35 cellular contexts compared by ENCODE assay signal in the genomic region with DNA sequence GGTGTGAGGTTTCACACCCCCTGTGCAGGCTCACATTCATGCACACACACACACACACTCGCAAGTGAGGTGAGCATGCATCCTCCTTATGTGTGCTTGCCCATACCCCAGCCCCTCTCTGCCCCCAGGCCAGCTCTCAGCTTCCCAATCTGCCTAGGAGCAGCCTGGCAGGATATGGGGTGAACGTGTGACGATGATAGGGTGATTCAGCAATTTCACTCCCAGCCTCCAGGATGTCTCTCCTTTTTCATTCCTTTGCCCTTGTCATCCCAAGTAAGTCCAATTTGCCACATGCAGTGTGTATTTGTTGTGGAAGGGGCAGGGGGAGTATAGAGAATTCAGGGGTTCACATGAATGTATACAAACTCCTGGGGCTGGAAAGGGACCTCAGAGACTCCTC.
"Had no signal": no experiment of that assay in that cellular context is flagged by ENCODE, and none has a peak within 500 bp of the region (broad histone marks: within the 10 kb centered on the region; RNA-seq: fewer than 3 reads in every experiment).

No MANE protein-coding gene starts in this region.

- ATAC-seq: activated CD4-positive, alpha-beta T cell treated with anti-CD3 and anti-CD28 coated beads for 36 hours; activated CD8-positive, alpha-beta memory T cell treated with anti-CD3 and anti-CD28 coated beads, Interleukin-2, amount 10 ng/mL, durations not matched to agents 7 days and 5 days; activated CD8-positive, alpha-beta T cell treated with anti-CD3 and anti-CD28 coated beads, Interleukin-2, amount 10 ng/mL, durations not matched to agents 7 days and 5 days; activated naive CD8-positive, alpha-beta T cell treated with anti-CD3 and anti-CD28 coated beads, Interleukin-2, amount 50 U/mL, for 24 hours; body of pancreas had no signal

- H3K27ac ChIP-seq: ascending aorta, body of pancreas, brain microvascular endothelial cell, breast epithelium, VCaP had no signal

- H3K4me1 Mint-ChIP-seq: activated B cell treated with CpG ODN at 0.5 μM for 24 hours; activated CD4-positive, alpha-beta memory T cell treated with anti-CD3 and anti-CD28 coated beads, Interleukin-2, amount 10 ng/mL, durations not matched to agents 7 days and 5 days; activated CD4-positive, alpha-beta T cell treated with anti-CD3 and anti-CD28 coated beads for 36 hours; activated CD4-positive, alpha-beta T cell treated with anti-CD3 and anti-CD28 coated beads, Interleukin-2, amount 10 ng/mL, durations not matched to agents 7 days and 5 days; activated CD8-positive, alpha-beta memory T cell treated with anti-CD3 and anti-CD28 coated beads, Interleukin-2, amount 10 ng/mL, durations not matched to agents 7 days and 5 days; activated naive CD4-positive, alpha-beta T cell treated with anti-CD3 and anti-CD28 coated beads, Interleukin-2, amount 10 ng/mL, durations not matched to agents 7 days and 5 days; activated naive CD4-positive, alpha-beta T cell treated with anti-CD3 and anti-CD28 coated beads, Interleukin-2, amount 50 U/mL, for 24 hours; activated naive CD8-positive, alpha-beta T cell treated with anti-CD3 and anti-CD28 coated beads, Interleukin-2, amount 10 ng/mL, durations not matched to agents 7 days and 5 days; activated naive CD8-positive, alpha-beta T cell treated with anti-CD3 and anti-CD28 coated beads, Interleukin-2, amount 50 U/mL, for 24 hours had no signal

- H3K27me3 Mint-ChIP-seq: activated B cell treated with CpG ODN at 0.5 μM for 24 hours; activated CD4-positive, alpha-beta memory T cell treated with anti-CD3 and anti-CD28 coated beads, Interleukin-2, amount 10 ng/mL, durations not matched to agents 7 days and 5 days; activated CD4-positive, alpha-beta T cell treated with anti-CD3 and anti-CD28 coated beads, Interleukin-2, amount 10 ng/mL, durations not matched to agents 7 days and 5 days; activated CD8-positive, alpha-beta memory T cell treated with anti-CD3 and anti-CD28 coated beads, Interleukin-2, amount 10 ng/mL, durations not matched to agents 7 days and 5 days; activated naive CD4-positive, alpha-beta T cell treated with anti-CD3 and anti-CD28 coated beads, Interleukin-2, amount 10 ng/mL, durations not matched to agents 7 days and 5 days; activated naive CD4-positive, alpha-beta T cell treated with anti-CD3 and anti-CD28 coated beads, Interleukin-2, amount 50 U/mL, for 24 hours; activated naive CD8-positive, alpha-beta T cell treated with anti-CD3 and anti-CD28 coated beads, Interleukin-2, amount 10 ng/mL, durations not matched to agents 7 days and 5 days had no signal

- H3K36me3 Mint-ChIP-seq: activated CD8-positive, alpha-beta memory T cell treated with anti-CD3 and anti-CD28 coated beads, Interleukin-2, amount 10 ng/mL, durations not matched to agents 7 days and 5 days; activated naive CD4-positive, alpha-beta T cell treated with anti-CD3 and anti-CD28 coated beads, Interleukin-2, amount 10 ng/mL, durations not matched to agents 7 days and 5 days; activated naive CD4-positive, alpha-beta T cell treated with anti-CD3 and anti-CD28 coated beads, Interleukin-2, amount 50 U/mL, for 24 hours; activated naive CD8-positive, alpha-beta T cell; activated naive CD8-positive, alpha-beta T cell treated with anti-CD3 and anti-CD28 coated beads, Interleukin-2, amount 10 ng/mL, durations not matched to agents 7 days and 5 days had no signal

- H3K36me3 ChIP-seq: ascending aorta, brain microvascular endothelial cell, breast epithelium had no signal

- H3K27ac Mint-ChIP-seq: activated B cell treated with CpG ODN at 0.5 μM for 24 hours; activated CD4-positive, alpha-beta memory T cell treated with anti-CD3 and anti-CD28 coated beads, Interleukin-2, amount 10 ng/mL, durations not matched to agents 7 days and 5 days; activated CD4-positive, alpha-beta T cell treated with anti-CD3 and anti-CD28 coated beads for 36 hours; activated CD4-positive, alpha-beta T cell treated with anti-CD3 and anti-CD28 coated beads, Interleukin-2, amount 10 ng/mL, durations not matched to agents 7 days and 5 days; activated CD8-positive, alpha-beta memory T cell treated with anti-CD3 and anti-CD28 coated beads, Interleukin-2, amount 10 ng/mL, durations not matched to agents 7 days and 5 days; activated CD8-positive, alpha-beta T cell treated with anti-CD3 and anti-CD28 coated beads, Interleukin-2, amount 10 ng/mL, durations not matched to agents 7 days and 5 days; activated naive CD4-positive, alpha-beta T cell treated with anti-CD3 and anti-CD28 coated beads, Interleukin-2, amount 10 ng/mL, durations not matched to agents 7 days and 5 days; activated naive CD4-positive, alpha-beta T cell treated with anti-CD3 and anti-CD28 coated beads, Interleukin-2, amount 50 U/mL, for 24 hours; activated naive CD8-positive, alpha-beta T cell; activated naive CD8-positive, alpha-beta T cell treated with anti-CD3 and anti-CD28 coated beads, Interleukin-2, amount 10 ng/mL, durations not matched to agents 7 days and 5 days; activated naive CD8-positive, alpha-beta T cell treated with anti-CD3 and anti-CD28 coated beads, Interleukin-2, amount 50 U/mL, for 24 hours; activated T-cell treated with anti-CD3 and anti-CD28 coated beads, Interleukin-2, amount 50 U/mL, for 24 hours; activated T-helper 2 cell treated with anti-CD3 and anti-CD28 coated beads, Interferon-gamma antibody, Interleukin-2, Interleukin-4, amounts not matched to agents 10 μg/mL and 5 μg/mL and 100 μg/mL, durations not matched to agents 14 hours and 24 hours and 36 hours; T-helper 1 cell treated with Interleukin-12 subunit alpha and Interleukin-12 subunit beta and Interleukin-4 antibody, amounts not matched to agents 30 μg/mL and 1 μg/mL, for 36 hours; T-helper 2 cell treated with Interferon-gamma antibody and Interleukin-4, amounts not matched to agents 5 μg/mL and 100 μg/mL, for 36 hours had no signal

- H3K4me1 ChIP-seq: ascending aorta, body of pancreas, breast epithelium had no signal

- H3K4me3 Mint-ChIP-seq: activated B cell treated with CpG ODN at 0.5 μM for 24 hours; activated CD4-positive, alpha-beta memory T cell treated with anti-CD3 and anti-CD28 coated beads, Interleukin-2, amount 10 ng/mL, durations not matched to agents 7 days and 5 days; activated CD4-positive, alpha-beta T cell treated with anti-CD3 and anti-CD28 coated beads for 36 hours; activated CD4-positive, alpha-beta T cell treated with anti-CD3 and anti-CD28 coated beads, Interleukin-2, amount 10 ng/mL, durations not matched to agents 7 days and 5 days; activated CD8-positive, alpha-beta memory T cell treated with anti-CD3 and anti-CD28 coated beads, Interleukin-2, amount 10 ng/mL, durations not matched to agents 7 days and 5 days; activated CD8-positive, alpha-beta T cell treated with anti-CD3 and anti-CD28 coated beads, Interleukin-2, amount 10 ng/mL, durations not matched to agents 7 days and 5 days; activated naive CD4-positive, alpha-beta T cell treated with anti-CD3 and anti-CD28 coated beads, Interleukin-2, amount 10 ng/mL, durations not matched to agents 7 days and 5 days; activated naive CD4-positive, alpha-beta T cell treated with anti-CD3 and anti-CD28 coated beads, Interleukin-2, amount 50 U/mL, for 24 hours; activated naive CD8-positive, alpha-beta T cell; activated naive CD8-positive, alpha-beta T cell treated with anti-CD3 and anti-CD28 coated beads, Interleukin-2, amount 10 ng/mL, durations not matched to agents 7 days and 5 days; activated naive CD8-positive, alpha-beta T cell treated with anti-CD3 and anti-CD28 coated beads, Interleukin-2, amount 50 U/mL, for 24 hours; activated T-cell treated with anti-CD3 and anti-CD28 coated beads, Interleukin-2, amount 50 U/mL, for 24 hours; T-helper 1 cell treated with Interleukin-12 subunit alpha and Interleukin-12 subunit beta and Interleukin-4 antibody, amounts not matched to agents 30 μg/mL and 1 μg/mL, for 36 hours; T-helper 2 cell treated with Interferon-gamma antibody and Interleukin-4, amounts not matched to agents 5 μg/mL and 100 μg/mL, for 36 hours had no signal

- H3K27me3 ChIP-seq: ascending aorta, body of pancreas, brain microvascular endothelial cell had no signal

- DNase-seq: activated B cell treated with CpG ODN at 0.5 μM for 24 hours; activated CD4-positive, alpha-beta memory T cell treated with anti-CD3 and anti-CD28 coated beads, Interleukin-2, amount 10 ng/mL, durations not matched to agents 7 days and 5 days; activated CD4-positive, alpha-beta T cell treated with anti-CD3 and anti-CD28 coated beads for 1 hour; activated CD4-positive, alpha-beta T cell treated with anti-CD3 and anti-CD28 coated beads for 36 hours; activated CD4-positive, alpha-beta T cell treated with anti-CD3 and anti-CD28 coated beads for 48 hours; activated CD4-positive, alpha-beta T cell treated with anti-CD3 and anti-CD28 coated beads, Interleukin-2, amount 10 ng/mL, durations not matched to agents 7 days and 5 days; activated CD4-positive, alpha-beta T cell treated with anti-CD3 and anti-CD28 coated beads, Interleukin-2, amount 50 U/mL, for 48 hours; activated CD8-positive, alpha-beta memory T cell treated with anti-CD3 and anti-CD28 coated beads for 24 hours; activated CD8-positive, alpha-beta memory T cell treated with anti-CD3 and anti-CD28 coated beads, Interleukin-2, amount 10 ng/mL, durations not matched to agents 7 days and 5 days; activated CD8-positive, alpha-beta memory T cell treated with anti-CD3 and anti-CD28 coated beads, Interleukin-2, amount 50 U/mL, for 48 hours; activated CD8-positive, alpha-beta T cell treated with anti-CD3 and anti-CD28 coated beads, Interleukin-2, amount 10 ng/mL, durations not matched to agents 7 days and 5 days; activated effector memory CD4-positive, alpha-beta T cell treated with Interleukin-2 at 50 U/mL for 16 hours; activated gamma-delta T cell; activated naive CD4-positive, alpha-beta T cell treated with anti-CD3 and anti-CD28 coated beads, Interleukin-2, amount 10 ng/mL, durations not matched to agents 7 days and 5 days; activated naive CD4-positive, alpha-beta T cell treated with Interleukin-2 at 50 U/mL for 16 hours; activated naive CD8-positive, alpha-beta T cell treated with anti-CD3 and anti-CD28 coated beads, Interleukin-2, amount 10 ng/mL, durations not matched to agents 7 days and 5 days; activated naive CD8-positive, alpha-beta T cell treated with anti-CD3 and anti-CD28 coated beads, Interleukin-2, amount 50 U/mL, for 24 hours; activated T-cell treated with anti-CD3 and anti-CD28 coated beads, Interleukin-2, amount 50 U/mL, for 24 hours; activated T-cell treated with anti-CD3 and anti-CD28 coated beads, Interleukin-2, amount 50 U/mL, for 48 hours; amygdala; anterior cingulate cortex; body of pancreas; brain microvascular endothelial cell; central memory CD4-positive, alpha-beta T cell; T-helper 1 cell; T-helper 2 cell; T-helper 9 cell had no signal

- H3K9me3 ChIP-seq: ascending aorta, body of pancreas, breast epithelium had no signal

- H3K4me3 ChIP-seq: ascending aorta, body of pancreas, breast epithelium had no signal

- H3K9me3 Mint-ChIP-seq: activated B cell treated with CpG ODN at 0.5 μM for 24 hours; activated CD4-positive, alpha-beta T cell treated with anti-CD3 and anti-CD28 coated beads, Interleukin-2, amount 10 ng/mL, durations not matched to agents 7 days and 5 days; activated naive CD4-positive, alpha-beta T cell treated with anti-CD3 and anti-CD28 coated beads, Interleukin-2, amount 10 ng/mL, durations not matched to agents 7 days and 5 days; activated naive CD4-positive, alpha-beta T cell treated with anti-CD3 and anti-CD28 coated beads, Interleukin-2, amount 50 U/mL, for 24 hours; activated naive CD8-positive, alpha-beta T cell treated with anti-CD3 and anti-CD28 coated beads, Interleukin-2, amount 50 U/mL, for 24 hours; activated T-cell treated with anti-CD3 and anti-CD28 coated beads, Interleukin-2, amount 50 U/mL, for 24 hours; T-helper 1 cell treated with Interleukin-12 subunit alpha and Interleukin-12 subunit beta and Interleukin-4 antibody, amounts not matched to agents 30 μg/mL and 1 μg/mL, for 36 hours; T-helper 2 cell treated with Interferon-gamma antibody and Interleukin-4, amounts not matched to agents 5 μg/mL and 100 μg/mL, for 36 hours had no signal
